ENCODE assay signal across 8 cellular contexts in the genomic region with DNA sequence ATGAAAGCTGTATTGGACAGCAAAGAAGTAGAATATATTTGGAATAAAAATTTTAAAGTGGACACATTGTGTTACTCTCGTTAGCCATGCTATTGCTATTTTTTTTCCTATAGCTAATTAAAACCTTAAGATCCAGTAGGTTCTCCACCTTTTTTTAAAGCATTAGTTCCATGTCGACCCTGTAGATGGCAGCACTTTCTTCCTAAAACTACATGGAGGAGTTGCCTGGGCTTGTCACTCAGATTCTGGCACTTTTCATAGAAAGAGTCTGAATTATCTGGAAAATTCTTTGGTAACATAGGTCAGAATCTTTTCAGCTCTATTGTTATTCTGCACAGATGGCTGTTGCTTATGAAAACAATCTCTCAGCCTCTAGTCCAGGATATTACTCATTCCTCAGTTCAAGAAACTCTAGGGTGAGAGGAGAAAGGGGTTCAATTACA. TPM values are rescaled to one million over a fixed set of nuclear protein-coding genes. Genes with fewer than 3 reads are reported as not detected.
DNase-seq lines count a peak whose midpoint lies in the region; ATAC-seq and TF ChIP-seq lines count a peak whose summit lies in the region.

No MANE protein-coding gene starts in this region.

- no peaks in the 10 kb centered on the region for H3K9me3 ChIP-seq in heart right ventricle

- peak; percentile 57 for ATAC-seq in GM19452 (IDR thresholded peaks at IDR 0.05; ENCODE audit: unreplicated experiment)
- peak; percentile 51 for ATAC-seq in HG03558 (IDR thresholded peaks at IDR 0.05; ENCODE audit: extremely low read depth, unreplicated experiment)
- ATAC-seq in activated naive CD8-positive, alpha-beta T cell treated with anti-CD3 and anti-CD28 coated beads, Interleukin-2, amount 50 U/mL, for 24 hours, result peak; percentile 34
- peak; percentile 30 to 73 (median 48) for ATAC-seq in heart right ventricle

- no peaks in the 10 kb centered on the region for H3K36me3 Mint-ChIP-seq in activated naive CD8-positive, alpha-beta T cell treated with anti-CD3 and anti-CD28 coated beads, Interleukin-2, amount 50 U/mL, for 24 hours (ENCODE audit: low read depth)

- H3K36me3 ChIP-seq in heart right ventricle, result no peaks in the 10 kb centered on the region

- no peaks in the 10 kb centered on the region for H3K27me3 ChIP-seq in heart right ventricle

- H3K4me1 ChIP-seq in heart right ventricle, result peaks cover 0 to 22% (median 8%) of the 10 kb centered on the region in 9 donors

- H3K4me3 Mint-ChIP-seq in activated naive CD8-positive, alpha-beta T cell treated with anti-CD3 and anti-CD28 coated beads, Interleukin-2, amount 50 U/mL, for 24 hours, result no peak overlapping the region

- DNase-seq in DMS53 (lab: John Stamatoyannopoulos, UW) (peak; percentile 80), NCI-H82 treated with DMSO at 0.1 percent for 48 hours (lab: John Stamatoyannopoulos, UW; ENCODE audit: unreplicated experiment) (peak; percentile 69), heart right ventricle (peak in 1 of 2 donors; percentile 70), retina (peak; percentile 33), GOT3 (lab: John Stamatoyannopoulos, UW) (no peak)
- DNase-seq in activated naive CD8-positive, alpha-beta T cell treated with anti-CD3 and anti-CD28 coated beads, Interleukin-2, amount 50 U/mL, for 24 hours, result peak; percentile 33

- H3K9me3 Mint-ChIP-seq in activated naive CD8-positive, alpha-beta T cell treated with anti-CD3 and anti-CD28 coated beads, Interleukin-2, amount 50 U/mL, for 24 hours, result no peaks in the 10 kb centered on the region

- WGBS in heart right ventricle, 2 donors, result 0% methylated on average over 2 of the region's 2 CpGs

- no peak overlapping the region for H3K27ac ChIP-seq in heart right ventricle

- intact Hi-C loops in heart right ventricle (cut with DNase I), result loop anchor here in 9 of 10 donors (2.0 to 10.0 kb wide), 8 partner anchors 75 to 509 kb away; no protein-coding TSS in a partner anchor

- H3K4me3 ChIP-seq in heart right ventricle, result no peak overlapping the region

- H3K27ac Mint-ChIP-seq in activated naive CD8-positive, alpha-beta T cell treated with anti-CD3 and anti-CD28 coated beads, Interleukin-2, amount 50 U/mL, for 24 hours, result no peak overlapping the region

- peaks cover 12% of the 10 kb centered on the region for H3K4me1 Mint-ChIP-seq in activated naive CD8-positive, alpha-beta T cell treated with anti-CD3 and anti-CD28 coated beads, Interleukin-2, amount 50 U/mL, for 24 hours

- H3K27me3 Mint-ChIP-seq in activated naive CD8-positive, alpha-beta T cell treated with anti-CD3 and anti-CD28 coated beads, Interleukin-2, amount 50 U/mL, for 24 hours, result peaks cover 20% of the 10 kb centered on the region

- peak; percentile 57 to 85 (median 75) for TF ChIP-seq CTCF in heart right ventricle (IDR thresholded peaks at IDR 0.05)

RNA-seq across cellular contexts. Expression of a gene that starts 42.0 kb away (rescaled TPM):
- total RNA-seq in heart right ventricle, result 1 to 10 TPM in 8 of 10 donors, under 1 TPM in 2; 0.68 to 1.9 (median 1.3) TPM
- under 1 TPM; 0.09 to 0.29 TPM for polyA plus RNA-seq in heart right ventricle
